Comparison of ENCODE assay signal across 8 cellular contexts in the genomic region with DNA sequence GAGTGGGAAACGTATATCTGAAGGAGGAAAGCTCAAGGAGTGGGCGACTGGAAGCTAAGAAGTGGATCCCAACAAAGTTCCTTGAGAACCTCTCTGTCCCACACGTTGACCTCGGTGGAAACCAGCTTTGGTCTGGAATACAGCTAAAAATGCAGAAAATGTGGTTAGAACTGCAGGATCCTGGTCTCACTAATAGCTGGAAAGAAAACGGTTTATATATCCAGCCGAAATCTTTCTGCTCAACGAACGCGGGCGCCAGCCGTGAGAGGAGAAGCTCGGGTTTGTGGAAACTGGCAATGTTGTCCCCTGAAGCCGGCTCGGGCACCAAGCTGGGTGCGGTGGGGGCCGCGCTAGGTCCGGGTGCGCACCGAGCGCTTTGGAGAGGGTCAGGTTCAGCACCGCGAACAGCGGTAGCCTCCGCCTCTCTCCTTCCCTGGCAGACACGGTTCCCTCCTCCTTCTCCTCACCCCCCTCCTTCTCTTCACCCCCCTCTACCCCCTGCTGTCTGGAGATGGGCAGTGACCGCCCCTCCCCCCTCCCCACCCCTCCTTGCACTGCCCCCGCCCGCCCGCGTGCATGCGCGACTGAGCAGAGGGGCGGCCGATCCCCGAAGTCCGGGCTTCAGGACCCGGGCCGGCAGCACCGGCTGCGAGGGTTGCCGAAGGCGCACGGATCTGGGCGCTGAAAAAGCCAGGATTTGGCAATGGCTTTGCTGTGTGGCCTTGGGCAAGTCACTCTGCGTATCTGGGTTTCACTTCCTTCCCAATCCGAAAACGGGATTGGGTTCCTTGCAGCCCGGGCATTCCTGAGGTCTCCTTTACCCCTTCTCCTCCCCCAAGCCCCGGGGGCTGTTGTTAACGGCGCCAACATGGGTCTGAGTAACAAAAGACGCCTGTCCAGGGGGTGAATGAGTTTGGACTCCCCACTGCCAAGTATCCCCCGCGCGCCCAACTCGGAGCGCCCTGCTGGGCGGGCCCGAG. TPM values are rescaled to one million over a fixed set of nuclear protein-coding genes. Genes with fewer than 3 reads are reported as not detected.
A peak's percentile ranks its signal among the peaks of the same experiment; 100 is the strongest.
DNase-seq lines count a peak whose midpoint lies in the region; ATAC-seq, FAIRE-seq and TF ChIP-seq lines count a peak whose summit lies in the region.

A gene with protein sequence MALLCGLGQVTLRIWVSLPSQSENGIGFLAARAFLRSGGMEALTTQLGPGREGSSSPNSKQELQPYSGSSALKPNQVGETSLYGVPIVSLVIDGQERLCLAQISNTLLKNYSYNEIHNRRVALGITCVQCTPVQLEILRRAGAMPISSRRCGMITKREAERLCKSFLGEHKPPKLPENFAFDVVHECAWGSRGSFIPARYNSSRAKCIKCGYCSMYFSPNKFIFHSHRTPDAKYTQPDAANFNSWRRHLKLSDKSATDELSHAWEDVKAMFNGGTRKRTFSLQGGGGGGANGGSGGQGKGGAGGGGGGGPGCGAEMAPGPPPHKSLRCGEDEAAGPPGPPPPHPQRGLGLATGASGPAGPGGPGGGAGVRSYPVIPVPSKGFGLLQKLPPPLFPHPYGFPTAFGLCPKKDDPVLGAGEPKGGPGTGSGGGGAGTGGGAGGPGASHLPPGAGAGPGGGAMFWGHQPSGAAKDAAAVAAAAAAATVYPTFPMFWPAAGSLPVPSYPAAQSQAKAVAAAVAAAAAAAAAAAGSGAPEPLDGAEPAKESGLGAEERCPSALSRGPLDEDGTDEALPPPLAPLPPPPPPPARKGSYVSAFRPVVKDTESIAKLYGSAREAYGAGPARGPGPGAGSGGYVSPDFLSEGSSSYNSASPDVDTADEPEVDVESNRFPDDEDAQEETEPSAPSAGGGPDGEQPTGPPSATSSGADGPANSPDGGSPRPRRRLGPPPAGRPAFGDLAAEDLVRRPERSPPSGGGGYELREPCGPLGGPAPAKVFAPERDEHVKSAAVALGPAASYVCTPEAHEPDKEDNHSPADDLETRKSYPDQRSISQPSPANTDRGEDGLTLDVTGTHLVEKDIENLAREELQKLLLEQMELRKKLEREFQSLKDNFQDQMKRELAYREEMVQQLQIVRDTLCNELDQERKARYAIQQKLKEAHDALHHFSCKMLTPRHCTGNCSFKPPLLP (plus strand): TSS at position 610 of the 980 bp plus-strand sequence. CDS start 94 bp downstream, at position 704.

- H4K20me1 ChIP-seq in PC-9 (ENCODE audit: insufficient read depth) = no peaks in the 10 kb centered on the region

- H3K4me1 ChIP-seq in mesenchymal stem cell (ENCODE audit: control insufficient read depth, insufficient read depth, low read depth, low read length) = peaks cover 27% of the 10 kb centered on the region
- no peaks in the 10 kb centered on the region for H3K4me1 ChIP-seq in PC-9 (replicated peaks; ENCODE audit: insufficient read depth)

- FAIRE-seq in bronchial epithelial cell (lab: Jason Lieb, UNC) (no peak), HTR-8/SVneo (lab: Jason Lieb, UNC) (no peak)

- 2% methylated on average over 56 of the region's 60 CpGs for WGBS in mesenchymal stem cell

- no peak for TF ChIP-seq CTCF in bronchial epithelial cell (IDR thresholded peaks at IDR 0.05; ENCODE audit: insufficient read depth, low read length, severe bottlenecking)
- TF ChIP-seq CTCF in PC-9 (conservative IDR thresholded peaks at IDR 0.05) = no peak

- H3K9me2 ChIP-seq in PC-9 (ENCODE audit: insufficient read depth) = no peaks in the 10 kb centered on the region

- H2AFZ ChIP-seq in mesenchymal stem cell (ENCODE audit: low read depth, low read length) (no peak within 1 kb of the TSS), PC-9 (no peak within 1 kb of the TSS)

- DNase-seq in CD1c-positive myeloid dendritic cell (ENCODE audit: extremely low spot score) (peak; percentile 66), KBM-7 (peak; percentile 51), bronchial epithelial cell (ENCODE audit: low read depth) (no peak), mesenchymal stem cell (peak; percentile 54), EL (no peak), PC-9 (no peak), HTR-8/SVneo (ENCODE audit: insufficient read length, low spot score) (no peak)

- in situ Hi-C loops in KBM-7 (cut with MboI; ENCODE audit: low pct_unique_long_range_greater_than_20kb, low sequenced_read_pairs) = no loop called here

- no peak within 1 kb of the TSS for H3K9ac ChIP-seq in mesenchymal stem cell (ENCODE audit: low read length)

- H3K23ac ChIP-seq in mesenchymal stem cell (ENCODE audit: low read length in 2 of 2) = peak within 1 kb of the TSS in 1 of 2 experiments; percentile 15

- H2AK5ac ChIP-seq in mesenchymal stem cell (ENCODE audit: low read length, severe bottlenecking) = no peak within 1 kb of the TSS

- H3K27ac ChIP-seq in mesenchymal stem cell (ENCODE audit: low read length, poor library complexity, severe bottlenecking) = no peak within 1 kb of the TSS
- no peak within 1 kb of the TSS for H3K27ac ChIP-seq in PC-9

- H3K27me3 ChIP-seq in bronchial epithelial cell (ENCODE audit: control insufficient read depth, insufficient read depth, low read length) = peaks cover 76% of the 10 kb centered on the region
- peaks cover 86 to 88% of the 10 kb centered on the region in 2 experiments for H3K27me3 ChIP-seq in mesenchymal stem cell (ENCODE audit: control insufficient read depth in 1 of 2, insufficient read depth in 1 of 2, low read length in 2 of 2)
- H3K27me3 ChIP-seq in PC-9 (ENCODE audit: insufficient read depth, low read depth) = no peaks in the 10 kb centered on the region

- no peak within 1 kb of the TSS for H2BK5ac ChIP-seq in mesenchymal stem cell (ENCODE audit: low read depth, low read length, poor library complexity, severe bottlenecking)

- H3K36me3 ChIP-seq in bronchial epithelial cell (ENCODE audit: control insufficient read depth, insufficient read depth, low read length) = no peaks in the 10 kb centered on the region
- no peaks in the 10 kb centered on the region for H3K36me3 ChIP-seq in mesenchymal stem cell (ENCODE audit: control insufficient read depth in 1 of 2, insufficient read depth in 2 of 2, low read depth in 1 of 2, low read length in 2 of 2)
- H3K36me3 ChIP-seq in PC-9 (ENCODE audit: low read depth) = no peaks in the 10 kb centered on the region

- no peaks in the 10 kb centered on the region for H3K9me3 ChIP-seq in mesenchymal stem cell (ENCODE audit: control insufficient read depth, low read length)
- H3K9me3 ChIP-seq in PC-9 (ENCODE audit: insufficient read depth, low read depth) = no peaks in the 10 kb centered on the region

- POLR2A ChIA-PET in PC-9 (lab: Charles Lee; ENCODE audit: unreplicated experiment) = no interaction called here

- H3K18ac ChIP-seq in mesenchymal stem cell (ENCODE audit: low read depth in 1 of 2, low read length in 2 of 2) = no peak within 1 kb of the TSS

- peak within 1 kb of the TSS; percentile 39 for H3K4me2 ChIP-seq in mesenchymal stem cell (ENCODE audit: low read length, poor library complexity, severe bottlenecking)
- H3K4me2 ChIP-seq in PC-9 = no peak within 1 kb of the TSS

- no TSS peak for BruUV-seq in PC-9 (replicated peaks; lab: Mats Ljungman, UMichigan)

- H3K14ac ChIP-seq in mesenchymal stem cell (ENCODE audit: low read length in 2 of 2) = no peak within 1 kb of the TSS

- intact Hi-C loops in PC-9 (cut with micrococcal nuclease; ENCODE audit: unreplicated experiment) = no loop called here

- CTCF ChIA-PET in PC-9 (lab: Charles Lee) = no interaction called here

- no peak for ATAC-seq in HG03025 (IDR thresholded peaks at IDR 0.05; ENCODE audit: low FRiP score, unreplicated experiment)

- H3K4ac ChIP-seq in mesenchymal stem cell (ENCODE audit: low read depth in 1 of 2, low read length in 2 of 2) = no peak within 1 kb of the TSS

- no peaks in the 10 kb centered on the region for H3K79me2 ChIP-seq in PC-9 (ENCODE audit: low read depth)

- H2BK12ac ChIP-seq in mesenchymal stem cell (ENCODE audit: low read length in 2 of 2) = no peak within 1 kb of the TSS

- H3K4me3 ChIP-seq in bronchial epithelial cell (ENCODE audit: low read depth, low read length) = peak within 1 kb of the TSS; percentile 6
- peak within 1 kb of the TSS; percentile 35 to 71 for H3K4me3 ChIP-seq in mesenchymal stem cell (ENCODE audit: insufficient read depth in 1 of 2, low read depth in 1 of 2, low read length in 2 of 2)
- no peak within 1 kb of the TSS for H3K4me3 ChIP-seq in PC-9

- no peak within 1 kb of the TSS for H2BK15ac ChIP-seq in mesenchymal stem cell (ENCODE audit: low read depth, poor library complexity, severe bottlenecking)

- H2BK120ac ChIP-seq in mesenchymal stem cell (ENCODE audit: low read depth, low read length) = no peak within 1 kb of the TSS

- H4K91ac ChIP-seq in mesenchymal stem cell (ENCODE audit: low read length) = no peak within 1 kb of the TSS

- H3F3A ChIP-seq in PC-9 (ENCODE audit: insufficient read depth, low read depth) = no peaks in the 10 kb centered on the region

- H4K8ac ChIP-seq in mesenchymal stem cell (ENCODE audit: low read length) = no peak within 1 kb of the TSS

- no peaks in the 10 kb centered on the region for H3K79me1 ChIP-seq in mesenchymal stem cell (replicated peaks; ENCODE audit: low read length, poor library complexity, severe bottlenecking)

RNA-seq across cellular contexts. Expression of the gene that starts here (rescaled TPM):
- total RNA-seq in bronchial epithelial cell (under 0.01 TPM in 2 replicates), PC-9 (2021) (0.13 and 0.40 TPM in 2 replicates)
- polyA plus RNA-seq in mesenchymal stem cell (2013, experiment 1 of 2) = 0.06 TPM
- polyA plus RNA-seq in mesenchymal stem cell (2013, experiment 2 of 2) = 0.08 TPM

Comparison
In these comparisons a context has a peak if more than half of its experiments do, and no peak if none do; other contexts are left out.
1. DNase-seq: peak in CD1c-positive myeloid dendritic cell (single experiment), KBM-7 (single experiment) and mesenchymal stem cell (single experiment); none in bronchial epithelial cell (single experiment), EL (single experiment), PC-9 (0 of 2) and HTR-8/SVneo (single experiment).